In the genomic region with DNA sequence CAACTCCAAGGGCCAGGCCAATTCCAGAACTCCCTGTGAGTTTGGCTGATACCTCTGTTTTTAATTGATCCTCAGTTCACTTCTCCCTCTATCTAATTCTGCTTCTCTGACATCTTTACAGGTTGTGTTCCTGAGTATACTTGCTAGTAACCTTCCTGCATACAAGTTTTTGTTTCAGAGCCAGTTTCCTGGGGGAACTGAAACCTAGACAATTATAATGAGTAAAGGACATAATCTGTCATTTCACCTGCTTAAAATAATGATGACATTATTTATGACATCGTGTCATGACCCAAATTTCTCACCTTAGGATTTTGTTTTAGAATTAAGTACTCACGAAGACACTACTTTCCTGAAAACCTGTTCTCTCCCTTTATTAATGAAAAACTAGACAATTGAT, we compare ENCODE assay signal across 12 cellular contexts. TPM values are rescaled to one million over a fixed set of nuclear protein-coding genes. Genes with fewer than 3 reads are reported as not detected.
DNase-seq lines count a peak whose midpoint lies in the region; ATAC-seq and TF ChIP-seq lines count a peak whose summit lies in the region.
"Had no signal": no experiment of that assay in that cellular context is flagged by ENCODE, and none has a peak within 500 bp of the region (broad histone marks: within the 10 kb centered on the region; RNA-seq: fewer than 3 reads in every experiment).

No MANE protein-coding gene starts in this region.

- peak overlapping the region; percentile 23; the same call in 1 of the 2 replicates for H2AFZ ChIP-seq in Loucy (ENCODE audit: low read length)
- no peak overlapping the region for H2AFZ ChIP-seq in mesenchymal stem cell (ENCODE audit: low read depth, low read length)

- no peaks in the 10 kb centered on the region for H3F3A ChIP-seq in Loucy (ENCODE audit: low read depth)

- H3K79me1 ChIP-seq in mesenchymal stem cell (replicated peaks; ENCODE audit: low read length, poor library complexity, severe bottlenecking): no peaks in the 10 kb centered on the region

- H3K9me3 ChIP-seq in Loucy (ENCODE audit: insufficient read depth, low read depth, low read length): no peaks in the 10 kb centered on the region
- no peaks in the 10 kb centered on the region for H3K9me3 ChIP-seq in ascending aorta
- peaks cover 7% of the 10 kb centered on the region for H3K9me3 ChIP-seq in mesenchymal stem cell (ENCODE audit: control insufficient read depth, low read length)
- H3K9me3 ChIP-seq: SJSA1 had no signal

- no peak overlapping the region for H2BK12ac ChIP-seq in mesenchymal stem cell (ENCODE audit: low read length in 2 of 2)

- intact Hi-C loops in ascending aorta (cut with DNase I): no loop called here

- no peaks in the 10 kb centered on the region for H3K79me2 ChIP-seq in Loucy (ENCODE audit: insufficient read depth, low read length)

- H3K4me2 ChIP-seq in Loucy (ENCODE audit: low read depth, low read length, poor library complexity, severe bottlenecking) (no peak overlapping the region), mesenchymal stem cell (ENCODE audit: low read length, poor library complexity, severe bottlenecking) (no peak overlapping the region)

- no peak overlapping the region for H4K91ac ChIP-seq in mesenchymal stem cell (ENCODE audit: low read length)

- H3K4me3 ChIP-seq in Loucy (ENCODE audit: low read length, poor library complexity, severe bottlenecking) (no peak overlapping the region), ascending aorta (no peak overlapping the region), mesenchymal stem cell (ENCODE audit: insufficient read depth in 1 of 2, low read depth in 1 of 2, low read length in 2 of 2) (no peak overlapping the region)
- H3K4me3 ChIP-seq: SJSA1 had no signal

- no peak overlapping the region for H3K4ac ChIP-seq in mesenchymal stem cell (ENCODE audit: low read depth in 1 of 2, low read length in 2 of 2)

- H2BK15ac ChIP-seq in mesenchymal stem cell (ENCODE audit: low read depth, poor library complexity, severe bottlenecking): no peak overlapping the region

- no peak overlapping the region for H2BK120ac ChIP-seq in mesenchymal stem cell (ENCODE audit: low read depth, low read length)

- no peak overlapping the region for H4K8ac ChIP-seq in mesenchymal stem cell (ENCODE audit: low read length)

- no peak overlapping the region for H2AK5ac ChIP-seq in mesenchymal stem cell (ENCODE audit: low read length, severe bottlenecking)

- no peaks in the 10 kb centered on the region for H3K9me2 ChIP-seq in Loucy (replicated peaks; ENCODE audit: low read depth, low read length)

- H3K4me1 ChIP-seq in Loucy (ENCODE audit: insufficient read depth, low read length, poor library complexity, severe bottlenecking) (peaks cover 9% of the 10 kb centered on the region), ascending aorta (no peaks in the 10 kb centered on the region), mesenchymal stem cell (ENCODE audit: control insufficient read depth, insufficient read depth, low read depth, low read length) (no peaks in the 10 kb centered on the region)
- H3K4me1 ChIP-seq: SJSA1 had no signal

- no peak overlapping the region for H3K23ac ChIP-seq in mesenchymal stem cell (ENCODE audit: low read length in 2 of 2)

- H3K18ac ChIP-seq in mesenchymal stem cell (ENCODE audit: low read depth in 1 of 2, low read length in 2 of 2): no peak overlapping the region

- H3K36me3 ChIP-seq in Loucy (ENCODE audit: insufficient read depth, low read length): no peaks in the 10 kb centered on the region
- H3K36me3 ChIP-seq in ascending aorta: no peaks in the 10 kb centered on the region
- H3K36me3 ChIP-seq in mesenchymal stem cell (ENCODE audit: control insufficient read depth in 1 of 2, insufficient read depth in 2 of 2, low read depth in 1 of 2, low read length in 2 of 2): no peaks in the 10 kb centered on the region
- H3K36me3 ChIP-seq: SJSA1 had no signal

- ATAC-seq in GM19043 (IDR thresholded peaks at IDR 0.05; ENCODE audit: low read depth, unreplicated experiment) (peak; percentile 58), HG02870 (IDR thresholded peaks at IDR 0.05; ENCODE audit: unreplicated experiment) (peak; percentile 63), esophagus mucosa (no peak)

- no peaks in the 10 kb centered on the region for H4K20me1 ChIP-seq in Loucy (ENCODE audit: insufficient read depth, low read length, poor library complexity, severe bottlenecking)

- WGBS in mesenchymal stem cell: 57% methylated on average over 1 of the region's 2 CpGs

- H3K9ac ChIP-seq in Loucy (ENCODE audit: low read depth, low read length, poor library complexity, severe bottlenecking): no peak overlapping the region
- no peak overlapping the region for H3K9ac ChIP-seq in mesenchymal stem cell (ENCODE audit: low read length)

- TF ChIP-seq CTCF in Loucy (conservative IDR thresholded peaks at IDR 0.05; ENCODE audit: low read length) (no peak), ascending aorta (IDR thresholded peaks at IDR 0.05) (no peak), GM20000 (IDR thresholded peaks at IDR 0.05; ENCODE audit: extremely low read depth, missing control alignments) (no peak)

- H3K27me3 ChIP-seq in Loucy (ENCODE audit: insufficient read depth, low read length, poor library complexity, severe bottlenecking): no peaks in the 10 kb centered on the region
- H3K27me3 ChIP-seq in ascending aorta: no peaks in the 10 kb centered on the region
- H3K27me3 ChIP-seq in mesenchymal stem cell (ENCODE audit: control insufficient read depth in 1 of 2, insufficient read depth in 1 of 2, low read length in 2 of 2): peaks cover 0 to 22% of the 10 kb centered on the region in 2 experiments
- H3K27me3 ChIP-seq: SJSA1 had no signal

- peak; percentile 20 for DNase-seq in CD1c-positive myeloid dendritic cell (ENCODE audit: extremely low spot score)
- DNase-seq in ascending aorta (ENCODE audit: low spot score in 2 of 2): no peak
- DNase-seq in GM20000 (ENCODE audit: low spot score): no peak
- no peak for DNase-seq in mesenchymal stem cell
- DNase-seq: activated T-cell treated with anti-CD3 and anti-CD28 coated beads, Interleukin-2, amount 50 U/mL, for 4 hours; GOT3; NCI-H1436 treated with DMSO at 0.1 percent for 48 hours had no signal

- H3K27ac ChIP-seq in ascending aorta (no peak overlapping the region), mesenchymal stem cell (ENCODE audit: low read length, poor library complexity, severe bottlenecking) (no peak overlapping the region)
- H3K27ac ChIP-seq: SJSA1 had no signal

- H2BK5ac ChIP-seq in mesenchymal stem cell (ENCODE audit: low read depth, low read length, poor library complexity, severe bottlenecking): no peak overlapping the region

- no peak overlapping the region for H3K14ac ChIP-seq in mesenchymal stem cell (ENCODE audit: low read length in 2 of 2)

RNA-seq across cellular contexts. Expression of a gene that starts 12.5 kb away (rescaled TPM):
- 76.2 TPM for total RNA-seq in esophagus mucosa
- total RNA-seq in ascending aorta: 264 TPM
- 26.9 TPM for polyA plus RNA-seq in mesenchymal stem cell (2013, experiment 1 of 2)
- polyA plus RNA-seq in mesenchymal stem cell (2013, experiment 2 of 2): 25.1 TPM
